Comparison of ENCODE assay signal across 16 cellular contexts in the genomic region with DNA sequence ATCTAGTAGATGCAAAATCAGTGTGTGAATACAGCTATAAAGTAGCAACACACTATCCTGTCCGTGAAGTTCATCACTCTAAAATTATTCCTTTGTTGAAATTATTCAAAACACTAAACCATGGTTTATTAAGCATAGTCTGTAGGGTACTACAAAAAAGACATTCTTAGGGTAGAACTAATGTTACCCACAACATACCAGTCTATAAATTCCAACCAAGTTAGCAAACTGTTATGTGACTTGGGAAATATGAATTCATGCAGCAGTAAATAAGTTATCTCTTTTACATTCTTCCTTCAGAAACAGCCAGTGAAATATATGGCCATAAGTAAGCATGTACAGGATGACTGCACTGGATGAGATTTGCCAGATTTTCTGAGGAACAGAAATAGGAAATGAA.
"Had no signal": no experiment of that assay in that cellular context is flagged by ENCODE, and none has a peak within 500 bp of the region (broad histone marks: within the 10 kb centered on the region; RNA-seq: fewer than 3 reads in every experiment).

No MANE protein-coding gene starts in this region.

- H3K9me3 ChIP-seq: colonic mucosa, ovary, right lobe of liver, testis had no signal

- H3K9me3 Mint-ChIP-seq: neural crest cell had no signal

- H3K36me3 Mint-ChIP-seq: activated naive CD4-positive, alpha-beta T cell treated with anti-CD3 and anti-CD28 coated beads, Interleukin-2, amount 10 ng/mL, durations not matched to agents 7 days and 5 days; T-cell had no signal

- H3K27me3 ChIP-seq: colonic mucosa, heart left ventricle, ovary, right lobe of liver, stomach, testis had no signal

- DNase-seq: activated naive CD4-positive, alpha-beta T cell treated with anti-CD3 and anti-CD28 coated beads, Interleukin-2, amount 10 ng/mL, durations not matched to agents 7 days and 5 days; caudate nucleus; colonic mucosa; gastrocnemius medialis; heart left ventricle; left colon; ovary; right lobe of liver; stimulated activated CD4-positive, alpha-beta T cell treated with anti-CD3 and anti-CD28 coated beads, Interleukin-1b, Interleukin-23, amount 100 ng/mL, for 48 hours; stomach; T-cell; T-helper 9 cell; testis had no signal

- H3K27ac ChIP-seq: colonic mucosa, gastrocnemius medialis, heart left ventricle, ovary, right lobe of liver, stomach, testis had no signal

- H3K27me3 Mint-ChIP-seq: activated naive CD4-positive, alpha-beta T cell treated with anti-CD3 and anti-CD28 coated beads, Interleukin-2, amount 10 ng/mL, durations not matched to agents 7 days and 5 days; activated T-helper 17 cell treated with anti-CD3 and anti-CD28 coated beads, Interleukin-2, amount 50 U/mL, for 72 hours; T-cell had no signal

- H3K27ac Mint-ChIP-seq: activated naive CD4-positive, alpha-beta T cell treated with anti-CD3 and anti-CD28 coated beads, Interleukin-2, amount 10 ng/mL, durations not matched to agents 7 days and 5 days; activated T-helper 17 cell treated with anti-CD3 and anti-CD28 coated beads, Interleukin-2, amount 50 U/mL, for 72 hours; T-cell had no signal

- H3K4me1 Mint-ChIP-seq: activated naive CD4-positive, alpha-beta T cell treated with anti-CD3 and anti-CD28 coated beads, Interleukin-2, amount 10 ng/mL, durations not matched to agents 7 days and 5 days; activated T-helper 17 cell treated with anti-CD3 and anti-CD28 coated beads, Interleukin-2, amount 50 U/mL, for 72 hours; T-cell had no signal

- H3K4me3 ChIP-seq: colonic mucosa, gastrocnemius medialis, heart left ventricle, lung, ovary, right lobe of liver, stomach, testis had no signal

- H3K36me3 ChIP-seq: colonic mucosa, gastrocnemius medialis, heart left ventricle, ovary, right lobe of liver, stomach had no signal

- H3K4me3 Mint-ChIP-seq: activated naive CD4-positive, alpha-beta T cell treated with anti-CD3 and anti-CD28 coated beads, Interleukin-2, amount 10 ng/mL, durations not matched to agents 7 days and 5 days; activated T-helper 17 cell treated with anti-CD3 and anti-CD28 coated beads, Interleukin-2, amount 50 U/mL, for 72 hours; neural crest cell; T-cell had no signal

- H3K4me1 ChIP-seq: colonic mucosa, gastrocnemius medialis, heart left ventricle, right lobe of liver, stomach, testis had no signal
